1 cellular context compared by ENCODE assay signal in the genomic region with DNA sequence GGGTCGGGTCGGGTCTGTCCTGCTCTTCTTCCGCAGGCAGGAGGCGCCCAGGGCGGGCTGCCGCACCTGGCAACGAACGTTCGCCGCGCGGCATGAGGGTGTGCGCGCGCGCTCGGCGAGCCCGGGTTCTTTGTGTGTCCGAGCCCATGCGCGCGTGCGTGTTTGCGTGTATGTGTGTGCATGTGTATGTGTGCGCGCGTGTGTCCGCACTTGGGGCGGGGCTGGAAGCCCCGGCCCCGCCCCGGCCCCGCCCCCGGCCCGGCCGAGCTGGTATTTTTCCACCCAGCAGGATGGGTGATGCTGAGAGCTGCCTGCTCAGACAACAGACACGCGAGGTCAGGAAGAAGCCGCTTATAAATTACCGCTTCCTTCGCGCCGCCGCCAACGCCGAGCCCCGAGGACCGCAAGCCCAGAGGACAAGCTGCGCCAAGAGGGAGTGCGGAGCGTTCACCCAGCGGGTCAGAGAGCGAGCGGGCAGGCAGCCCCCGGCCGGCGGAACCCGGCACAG.
TF ChIP-seq lines count a peak whose summit lies in the region.

Gene SLC6A6 (plus strand): TSS at position 303 of the 508 bp plus-strand sequence. CDS start 41,029 bp downstream, outside the sequence.

TF ChIP-seq in HepG2, 621 proteins besides CTCF, POLR2A, EP300 and RAD21 (continued from another document):
- TF ChIP-seq, protein P1, sequence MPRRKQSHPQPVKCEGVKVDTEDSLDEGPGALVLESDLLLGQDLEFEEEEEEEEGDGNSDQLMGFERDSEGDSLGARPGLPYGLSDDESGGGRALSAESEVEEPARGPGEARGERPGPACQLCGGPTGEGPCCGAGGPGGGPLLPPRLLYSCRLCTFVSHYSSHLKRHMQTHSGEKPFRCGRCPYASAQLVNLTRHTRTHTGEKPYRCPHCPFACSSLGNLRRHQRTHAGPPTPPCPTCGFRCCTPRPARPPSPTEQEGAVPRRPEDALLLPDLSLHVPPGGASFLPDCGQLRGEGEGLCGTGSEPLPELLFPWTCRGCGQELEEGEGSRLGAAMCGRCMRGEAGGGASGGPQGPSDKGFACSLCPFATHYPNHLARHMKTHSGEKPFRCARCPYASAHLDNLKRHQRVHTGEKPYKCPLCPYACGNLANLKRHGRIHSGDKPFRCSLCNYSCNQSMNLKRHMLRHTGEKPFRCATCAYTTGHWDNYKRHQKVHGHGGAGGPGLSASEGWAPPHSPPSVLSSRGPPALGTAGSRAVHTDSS (CRISPR knock-in tag; conservative IDR thresholded peaks at IDR 0.05), result no peak
- TF ChIP-seq HCFC1 (IDR thresholded peaks at IDR 0.05; ENCODE audit: low read depth, low read length) (no peak), ZNF225 (CRISPR knock-in tag; IDR thresholded peaks at IDR 0.05) (no peak), ZMYM4 (CRISPR knock-in tag; IDR thresholded peaks at IDR 0.05) (no peak; the same call in 1 of the 2 replicates), IRF1 (CRISPR knock-in tag; IDR thresholded peaks at IDR 0.05; ENCODE audit: low read depth) (no peak), MAZ (IDR thresholded peaks at IDR 0.05; ENCODE audit: borderline replicate concordance, low read depth, low read length) (0 out of 2 replicates have a peak, but pooled peaks have one; percentile 35), MAZ (CRISPR knock-in tag; IDR thresholded peaks at IDR 0.05; ENCODE audit: low read depth) (peak; percentile 67; the same call in 1 of the 2 replicates), CENPBD1 (CRISPR knock-in tag; IDR thresholded peaks at IDR 0.05; ENCODE audit: borderline replicate concordance, low read depth) (no peak), ZNF558 (CRISPR knock-in tag; IDR thresholded peaks at IDR 0.05; ENCODE audit: borderline replicate concordance) (no peak), MTF2 (CRISPR knock-in tag; IDR thresholded peaks at IDR 0.05; ENCODE audit: borderline replicate concordance) (0 out of 2 replicates have a peak, but pooled peaks have one; percentile 2), SOX5 (CRISPR knock-in tag; IDR thresholded peaks at IDR 0.05; ENCODE audit: borderline replicate concordance) (peak; percentile 69; the same call in 1 of the 2 replicates), ZNF292 (CRISPR knock-in tag; IDR thresholded peaks at IDR 0.05; ENCODE audit: borderline replicate concordance, low read depth) (no peak), ZNF788 (CRISPR knock-in tag; IDR thresholded peaks at IDR 0.05; ENCODE audit: borderline replicate concordance) (0 out of 2 replicates have a peak, but pooled peaks have one; percentile 49), ZNF782 (CRISPR knock-in tag; IDR thresholded peaks at IDR 0.05; ENCODE audit: borderline replicate concordance) (no peak), PAWR (CRISPR knock-in tag; IDR thresholded peaks at IDR 0.05; ENCODE audit: borderline replicate concordance) (no peak)
- TF ChIP-seq, protein P2, sequence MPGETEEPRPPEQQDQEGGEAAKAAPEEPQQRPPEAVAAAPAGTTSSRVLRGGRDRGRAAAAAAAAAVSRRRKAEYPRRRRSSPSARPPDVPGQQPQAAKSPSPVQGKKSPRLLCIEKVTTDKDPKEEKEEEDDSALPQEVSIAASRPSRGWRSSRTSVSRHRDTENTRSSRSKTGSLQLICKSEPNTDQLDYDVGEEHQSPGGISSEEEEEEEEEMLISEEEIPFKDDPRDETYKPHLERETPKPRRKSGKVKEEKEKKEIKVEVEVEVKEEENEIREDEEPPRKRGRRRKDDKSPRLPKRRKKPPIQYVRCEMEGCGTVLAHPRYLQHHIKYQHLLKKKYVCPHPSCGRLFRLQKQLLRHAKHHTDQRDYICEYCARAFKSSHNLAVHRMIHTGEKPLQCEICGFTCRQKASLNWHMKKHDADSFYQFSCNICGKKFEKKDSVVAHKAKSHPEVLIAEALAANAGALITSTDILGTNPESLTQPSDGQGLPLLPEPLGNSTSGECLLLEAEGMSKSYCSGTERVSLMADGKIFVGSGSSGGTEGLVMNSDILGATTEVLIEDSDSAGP (CRISPR knock-in tag; IDR thresholded peaks at IDR 0.05; ENCODE audit: borderline replicate concordance), result peak; percentile 64; the same call in 1 of the 2 replicates
TF ChIP-seq in HepG2: peak in this region for 184.
